12 cellular contexts compared by ENCODE assay signal in genomic region chr7:157372300-157373232, GRCh38. TPM values are rescaled to one million over a fixed set of nuclear protein-coding genes. Genes with fewer than 3 reads are reported as not detected.
DNase-seq lines count a peak whose midpoint lies in the region; ATAC-seq and TF ChIP-seq lines count a peak whose summit lies in the region.
"Had no signal": no experiment of that assay in that cellular context is flagged by ENCODE, and none has a peak within 500 bp of the region (broad histone marks: within the 10 kb centered on the region; RNA-seq: fewer than 3 reads in every experiment).

No MANE protein-coding gene starts in this region.

- 69 to 80% methylated on average over 24 of the region's 24 CpGs for WGBS in testis, 2 donors
- 83 to 91% methylated on average over 19 to 24 of the region's 24 CpGs for WGBS in body of pancreas, 2 donors
- WGBS in esophagus squamous epithelium, 2 donors = 88 to 95% methylated on average over 20 to 24 of the region's 24 CpGs

- no peaks in the 10 kb centered on the region for H3K9me3 Mint-ChIP-seq in activated naive CD4-positive, alpha-beta T cell treated with anti-CD3 and anti-CD28 coated beads, Interleukin-2, amount 10 ng/mL, durations not matched to agents 7 days and 5 days
- H3K9me3 Mint-ChIP-seq in endothelial cell (ENCODE audit: unreplicated experiment) = no peaks in the 10 kb centered on the region

- H3K4me3 Mint-ChIP-seq in activated naive CD4-positive, alpha-beta T cell treated with anti-CD3 and anti-CD28 coated beads, Interleukin-2, amount 10 ng/mL, durations not matched to agents 7 days and 5 days = no peak overlapping the region
- peak overlapping the region; percentile 85 for H3K4me3 Mint-ChIP-seq in endothelial cell (ENCODE audit: unreplicated experiment)

- H3K36me3 Mint-ChIP-seq in activated naive CD4-positive, alpha-beta T cell treated with anti-CD3 and anti-CD28 coated beads, Interleukin-2, amount 10 ng/mL, durations not matched to agents 7 days and 5 days = peaks cover 57% of the 10 kb centered on the region
- H3K36me3 Mint-ChIP-seq in endothelial cell (ENCODE audit: low read depth, unreplicated experiment) = peaks cover 53% of the 10 kb centered on the region

- H3K4me3 ChIP-seq in RWPE2 (ENCODE audit: severe bottlenecking) = no peak overlapping the region
- no peak overlapping the region for H3K4me3 ChIP-seq in testis
- H3K4me3 ChIP-seq in body of pancreas = no peak overlapping the region
- H3K4me3 ChIP-seq in esophagus squamous epithelium = no peak overlapping the region
- H3K4me3 ChIP-seq: sigmoid colon, tibial artery had no signal

- intact Hi-C loops in testis (cut with DNase I; ENCODE audit: low total_unique reads) = no loop called here
- intact Hi-C loops in body of pancreas (cut with DNase I) = no loop called here
- intact Hi-C loops in esophagus squamous epithelium (cut with DNase I) = no loop called here

- no peak for DNase-seq in activated naive CD4-positive, alpha-beta T cell treated with anti-CD3 and anti-CD28 coated beads, Interleukin-2, amount 10 ng/mL, durations not matched to agents 7 days and 5 days
- DNase-seq in activated naive CD4-positive, alpha-beta T cell treated with Interleukin-2 at 50 U/mL for 16 hours = no peak
- no peak for DNase-seq in RWPE2 (ENCODE audit: low spot score)
- DNase-seq in endothelial cell (ENCODE audit: low spot score) = no peak
- DNase-seq in testis = peak; percentile 37
- DNase-seq in body of pancreas = no peak
- no peak for DNase-seq in esophagus squamous epithelium (lab: John Stamatoyannopoulos, UW)
- no peak for DNase-seq in NCI-H2227 (lab: John Stamatoyannopoulos, UW; ENCODE audit: unreplicated experiment)
- DNase-seq: NCI-H1417, NCI-H226, sigmoid colon, tibial artery had no signal

- peaks cover 43% of the 10 kb centered on the region for H3K4me1 Mint-ChIP-seq in activated naive CD4-positive, alpha-beta T cell treated with anti-CD3 and anti-CD28 coated beads, Interleukin-2, amount 10 ng/mL, durations not matched to agents 7 days and 5 days
- peaks cover 30% of the 10 kb centered on the region for H3K4me1 Mint-ChIP-seq in endothelial cell (ENCODE audit: unreplicated experiment)

- H3K4me1 ChIP-seq in RWPE2 (ENCODE audit: insufficient read depth, poor library complexity, severe bottlenecking) (no peaks in the 10 kb centered on the region), testis (peaks cover 6% of the 10 kb centered on the region), body of pancreas (no peaks in the 10 kb centered on the region), esophagus squamous epithelium (peaks cover 0 to 17% (median 0%) of the 10 kb centered on the region in 3 donors)

- no peaks in the 10 kb centered on the region for H3K27me3 ChIP-seq in RWPE2 (ENCODE audit: insufficient read depth, poor library complexity, severe bottlenecking)
- no peaks in the 10 kb centered on the region for H3K27me3 ChIP-seq in testis
- no peaks in the 10 kb centered on the region for H3K27me3 ChIP-seq in body of pancreas
- no peaks in the 10 kb centered on the region for H3K27me3 ChIP-seq in esophagus squamous epithelium
- H3K27me3 ChIP-seq: sigmoid colon, tibial artery had no signal

- H3K27ac Mint-ChIP-seq in activated naive CD4-positive, alpha-beta T cell treated with anti-CD3 and anti-CD28 coated beads, Interleukin-2, amount 10 ng/mL, durations not matched to agents 7 days and 5 days = peak overlapping the region; percentile 29
- peak overlapping the region; percentile 86 for H3K27ac Mint-ChIP-seq in endothelial cell (ENCODE audit: unreplicated experiment)

- TF ChIP-seq CTCF in RWPE2 (IDR thresholded peaks at IDR 0.05; ENCODE audit: poor library complexity, severe bottlenecking) (no peak), endothelial cell (IDR thresholded peaks at IDR 0.05; ENCODE audit: unreplicated experiment) (no peak), testis (IDR thresholded peaks at IDR 0.05) (no peak), body of pancreas (IDR thresholded peaks at IDR 0.05) (no peak), esophagus squamous epithelium (IDR thresholded peaks at IDR 0.05) (no peak)

- ATAC-seq in RWPE2 (ENCODE audit: low read depth) (peak; percentile 13; the same call in 1 of the 3 replicates), body of pancreas (no peak)

- H3K36me3 ChIP-seq in RWPE2 (ENCODE audit: low read depth) (peaks cover 74% of the 10 kb centered on the region), testis (ENCODE audit: low read depth, missing control alignments) (no peaks in the 10 kb centered on the region), body of pancreas (replicated peaks in 1 of 2; ENCODE audit: insufficient read depth in 1 of 2, low read depth in 2 of 2) (peaks cover 13 to 27% of the 10 kb centered on the region in 2 donors), esophagus squamous epithelium (peaks cover 7 to 100% (median 38%) of the 10 kb centered on the region in 3 donors)

- H3K9me3 ChIP-seq in RWPE2 (ENCODE audit: severe bottlenecking) = no peaks in the 10 kb centered on the region
- no peaks in the 10 kb centered on the region for H3K9me3 ChIP-seq in testis
- no peaks in the 10 kb centered on the region for H3K9me3 ChIP-seq in body of pancreas
- H3K9me3 ChIP-seq in esophagus squamous epithelium = no peaks in the 10 kb centered on the region
- H3K9me3 ChIP-seq: sigmoid colon, tibial artery had no signal

- no peaks in the 10 kb centered on the region for H3K27me3 Mint-ChIP-seq in activated naive CD4-positive, alpha-beta T cell treated with anti-CD3 and anti-CD28 coated beads, Interleukin-2, amount 10 ng/mL, durations not matched to agents 7 days and 5 days
- peaks cover 17% of the 10 kb centered on the region for H3K27me3 Mint-ChIP-seq in endothelial cell (ENCODE audit: unreplicated experiment)

- TF ChIP-seq POLR2A in testis (IDR thresholded peaks at IDR 0.05) (no peak), body of pancreas (IDR thresholded peaks at IDR 0.05) (no peak), esophagus squamous epithelium (IDR thresholded peaks at IDR 0.05) (no peak)

- H3K27ac ChIP-seq in RWPE2 (ENCODE audit: poor library complexity, severe bottlenecking) (no peak overlapping the region), testis (peak overlapping the region; percentile 41 to 62), body of pancreas (no peak overlapping the region), esophagus squamous epithelium (no peak overlapping the region)
- H3K27ac ChIP-seq: sigmoid colon, tibial artery had no signal

- CTCF ChIA-PET in activated naive CD4-positive, alpha-beta T cell treated with anti-CD3 and anti-CD28 coated beads, Interleukin-2, amount 10 ng/mL, durations not matched to agents 7 days and 5 days (lab: Charles Lee) = no interaction called here

RNA-seq across cellular contexts. Expression of gene DNAJB6, which starts 35.8 kb away (rescaled TPM):
- total RNA-seq in endothelial cell (ENCODE audit: unreplicated experiment) (155 TPM), testis (100 to 1,000 TPM; 154 to 172 TPM), body of pancreas (10 to 100 TPM; 26.5 to 32.0 TPM), esophagus squamous epithelium (100 to 1,000 TPM in 3 of 4 donors, 10 to 100 TPM in 1; 96.5 to 193 (median 160) TPM)
- polyA plus RNA-seq in testis (ENCODE audit: insufficient read depth, low read depth, low replicate concordance) = 262 TPM

Comparison
In these comparisons a context has a peak if more than half of its experiments do, and no peak if none do; other contexts are left out.
1. H3K27ac ChIP-seq: peak in testis (2 of 2); none in RWPE2 (single experiment), body of pancreas (0 of 4) and esophagus squamous epithelium (0 of 4).